ENCODE assay signal across 13 cellular contexts in genomic region chr3:78507196-78507984, GRCh38.
DNase-seq lines count a peak whose midpoint lies in the region; ATAC-seq and TF ChIP-seq lines count a peak whose summit lies in the region.
"Had no signal": no experiment of that assay in that cellular context is flagged by ENCODE, and none has a peak within 500 bp of the region (broad histone marks: within the 10 kb centered on the region; RNA-seq: fewer than 3 reads in every experiment).

No MANE protein-coding gene starts in this region.

- H4K5ac ChIP-seq in H9 (ENCODE audit: insufficient read length, low read depth, low read length) = no peak overlapping the region

- no peak overlapping the region for H2BK15ac ChIP-seq in H9 (ENCODE audit: low read depth, low read length)

- H2BK20ac ChIP-seq in H9 (ENCODE audit: low read depth, low read length, poor library complexity, severe bottlenecking) = no peak overlapping the region

- H2AFZ ChIP-seq in H9 (ENCODE audit: low read length) (no peak overlapping the region), neuron (ENCODE audit: low read depth, low read length) (peak overlapping the region; percentile 57)

- no peak overlapping the region for H2BK120ac ChIP-seq in H9 (ENCODE audit: low read depth, low read length, poor library complexity, severe bottlenecking)

- peaks cover 14 to 15% of the 10 kb centered on the region in 2 experiments for H3K4me1 Mint-ChIP-seq in H9
- no peaks in the 10 kb centered on the region for H3K4me1 Mint-ChIP-seq in activated CD4-positive, alpha-beta T cell treated with anti-CD3 and anti-CD28 coated beads, Interleukin-2, amount 10 ng/mL, durations not matched to agents 24 days and 14 days
- no peaks in the 10 kb centered on the region for H3K4me1 Mint-ChIP-seq in activated CD4-positive, alpha-beta memory T cell treated with anti-CD3 and anti-CD28 coated beads, Interleukin-2, amount 10 ng/mL, durations not matched to agents 7 days and 5 days
- H3K4me1 Mint-ChIP-seq: activated CD8-positive, alpha-beta memory T cell treated with anti-CD3 and anti-CD28 coated beads, Interleukin-2, amount 10 ng/mL, durations not matched to agents 7 days and 5 days had no signal

- peaks cover 0 to 4% (median 0%) of the 10 kb centered on the region in 3 experiments; a peak in 2 of 7 replicates for H3K36me3 Mint-ChIP-seq in H9 (ENCODE audit: insufficient read depth in 1 of 3, low read depth in 3 of 3)
- no peaks in the 10 kb centered on the region for H3K36me3 Mint-ChIP-seq in activated CD4-positive, alpha-beta T cell treated with anti-CD3 and anti-CD28 coated beads, Interleukin-2, amount 10 ng/mL, durations not matched to agents 24 days and 14 days (ENCODE audit: low read depth)
- H3K36me3 Mint-ChIP-seq in activated CD4-positive, alpha-beta memory T cell treated with anti-CD3 and anti-CD28 coated beads, Interleukin-2, amount 10 ng/mL, durations not matched to agents 7 days and 5 days (ENCODE audit: low read depth) = no peaks in the 10 kb centered on the region
- H3K36me3 Mint-ChIP-seq: activated CD8-positive, alpha-beta memory T cell treated with anti-CD3 and anti-CD28 coated beads, Interleukin-2, amount 10 ng/mL, durations not matched to agents 7 days and 5 days had no signal

- H3K23ac ChIP-seq in H9 (ENCODE audit: insufficient read length, low read depth, low read length) = no peak overlapping the region

- H3K23me2 ChIP-seq in H9 (ENCODE audit: insufficient read length, low read depth, low read length, poor library complexity, severe bottlenecking) = no peaks in the 10 kb centered on the region

- H3K27me3 Mint-ChIP-seq in H9 (ENCODE audit: low read depth) = no peaks in the 10 kb centered on the region
- H3K27me3 Mint-ChIP-seq in activated CD4-positive, alpha-beta T cell treated with anti-CD3 and anti-CD28 coated beads, Interleukin-2, amount 10 ng/mL, durations not matched to agents 24 days and 14 days = no peaks in the 10 kb centered on the region
- no peaks in the 10 kb centered on the region for H3K27me3 Mint-ChIP-seq in activated CD4-positive, alpha-beta memory T cell treated with anti-CD3 and anti-CD28 coated beads, Interleukin-2, amount 10 ng/mL, durations not matched to agents 7 days and 5 days
- H3K27me3 Mint-ChIP-seq: activated CD8-positive, alpha-beta memory T cell treated with anti-CD3 and anti-CD28 coated beads, Interleukin-2, amount 10 ng/mL, durations not matched to agents 7 days and 5 days had no signal

- H3K9me3 ChIP-seq in H9 (ENCODE audit: control insufficient read depth, low read depth, low read length) = no peaks in the 10 kb centered on the region
- H3K9me3 ChIP-seq in neuron (ENCODE audit: low read length) = no peaks in the 10 kb centered on the region

- no peak overlapping the region for H3K4me2 ChIP-seq in H9 (ENCODE audit: insufficient read depth, insufficient read length, low read length)

- POLR2A ChIA-PET in RWPE1 (lab: Yijun Ruan, JAX; ENCODE audit: low non-redundant PET) = no interaction called here
- POLR2A ChIA-PET in activated CD4-positive, alpha-beta memory T cell treated with anti-CD3 and anti-CD28 coated beads, Interleukin-2, amount 10 ng/mL, durations not matched to agents 7 days and 5 days (lab: Charles Lee) = no interaction called here

- H2BK12ac ChIP-seq in H9 (ENCODE audit: insufficient read length, low read depth, low read length) = no peak overlapping the region

- no peak overlapping the region for H3K4me3 Mint-ChIP-seq in H9
- H3K4me3 Mint-ChIP-seq in activated CD4-positive, alpha-beta T cell treated with anti-CD3 and anti-CD28 coated beads, Interleukin-2, amount 10 ng/mL, durations not matched to agents 24 days and 14 days = no peak overlapping the region
- H3K4me3 Mint-ChIP-seq in activated CD4-positive, alpha-beta memory T cell treated with anti-CD3 and anti-CD28 coated beads, Interleukin-2, amount 10 ng/mL, durations not matched to agents 7 days and 5 days = no peak overlapping the region
- H3K4me3 Mint-ChIP-seq: activated CD8-positive, alpha-beta memory T cell treated with anti-CD3 and anti-CD28 coated beads, Interleukin-2, amount 10 ng/mL, durations not matched to agents 7 days and 5 days had no signal

- H4K91ac ChIP-seq in H9 (ENCODE audit: insufficient read length, low read depth, low read length) = no peak overlapping the region

- H4K20me1 ChIP-seq in H9 (ENCODE audit: control insufficient read depth, insufficient read depth, insufficient read length) = no peaks in the 10 kb centered on the region

- CTCF ChIA-PET in RWPE1 (lab: Yijun Ruan, JAX) = no interaction called here
- CTCF ChIA-PET in activated CD4-positive, alpha-beta memory T cell treated with anti-CD3 and anti-CD28 coated beads, Interleukin-2, amount 10 ng/mL, durations not matched to agents 7 days and 5 days (lab: Charles Lee) = no interaction called here

- H3K4ac ChIP-seq in H9 (ENCODE audit: low read depth, low read length) = no peak overlapping the region

- no peak overlapping the region for H2BK5ac ChIP-seq in H9 (ENCODE audit: insufficient read length, low read length)

- no peak overlapping the region for H4K8ac ChIP-seq in H9 (replicated peaks; ENCODE audit: insufficient read length, low read depth, low read length)

- ATAC-seq in GM21825 (IDR thresholded peaks at IDR 0.05; ENCODE audit: unreplicated experiment) = no peak
- ATAC-seq: activated CD8-positive, alpha-beta memory T cell treated with anti-CD3 and anti-CD28 coated beads, Interleukin-2, amount 10 ng/mL, durations not matched to agents 7 days and 5 days had no signal

- H2AK5ac ChIP-seq in H9 (ENCODE audit: insufficient read length, low read length) = no peak overlapping the region

- H3K4me3 ChIP-seq in neuron (ENCODE audit: low read length) = peak overlapping the region; percentile 2

- H3T11ph ChIP-seq in H9 (ENCODE audit: low read length) = no peak overlapping the region

- no peak overlapping the region for H3K27ac ChIP-seq in H9 (ENCODE audit: insufficient read length, low read depth, low read length)
- H3K27ac ChIP-seq in RWPE1 = no peak overlapping the region
- H3K27ac ChIP-seq: brain microvascular endothelial cell had no signal

- H3K27me3 ChIP-seq in H9 (ENCODE audit: insufficient read depth, low read length) (no peaks in the 10 kb centered on the region), neuron (ENCODE audit: insufficient read depth, low read length) (no peaks in the 10 kb centered on the region)
- H3K27me3 ChIP-seq: brain microvascular endothelial cell had no signal

- TF ChIP-seq CTCF in H9 (conservative IDR thresholded peaks at IDR 0.05) = no peak
- TF ChIP-seq CTCF in RWPE1 (conservative IDR thresholded peaks at IDR 0.05; ENCODE audit: low read depth) = no peak

- no peaks in the 10 kb centered on the region for H3K36me3 ChIP-seq in neuron (ENCODE audit: insufficient read depth, low read length)
- H3K36me3 ChIP-seq: brain microvascular endothelial cell had no signal

- H3K79me2 ChIP-seq in H9 (ENCODE audit: insufficient read depth, low read length) = no peaks in the 10 kb centered on the region

- intact Hi-C loops in activated CD4-positive, alpha-beta T cell treated with anti-CD3 and anti-CD28 coated beads, Interleukin-2, amount 10 ng/mL, durations not matched to agents 24 days and 14 days (cut with micrococcal nuclease) = no loop called here

- H3K56ac ChIP-seq in H9 (ENCODE audit: insufficient read length, low read depth, low read length) = no peak overlapping the region

- no peak overlapping the region for H3K14ac ChIP-seq in H9 (ENCODE audit: insufficient read depth, low read length)

- no peak overlapping the region for H3K18ac ChIP-seq in H9 (ENCODE audit: insufficient read length, low read depth, low read length)

- H3K27ac Mint-ChIP-seq in H9 = peak overlapping the region in 2 of 3 experiments; percentile 1 to 13; a peak in 3 of 7 replicates
- H3K27ac Mint-ChIP-seq in activated CD4-positive, alpha-beta T cell treated with anti-CD3 and anti-CD28 coated beads, Interleukin-2, amount 10 ng/mL, durations not matched to agents 24 days and 14 days = no peak overlapping the region
- no peak overlapping the region for H3K27ac Mint-ChIP-seq in activated CD4-positive, alpha-beta memory T cell treated with anti-CD3 and anti-CD28 coated beads, Interleukin-2, amount 10 ng/mL, durations not matched to agents 7 days and 5 days
- H3K27ac Mint-ChIP-seq: activated CD8-positive, alpha-beta memory T cell treated with anti-CD3 and anti-CD28 coated beads, Interleukin-2, amount 10 ng/mL, durations not matched to agents 7 days and 5 days had no signal

- H3K9me3 Mint-ChIP-seq in H9 = peaks cover 0 to 6% of the 10 kb centered on the region in 2 experiments; a peak in 4 of 5 replicates
- H3K9me3 Mint-ChIP-seq in activated CD4-positive, alpha-beta T cell treated with anti-CD3 and anti-CD28 coated beads, Interleukin-2, amount 10 ng/mL, durations not matched to agents 24 days and 14 days = no peaks in the 10 kb centered on the region
- H3K9me3 Mint-ChIP-seq in activated CD4-positive, alpha-beta memory T cell treated with anti-CD3 and anti-CD28 coated beads, Interleukin-2, amount 10 ng/mL, durations not matched to agents 7 days and 5 days = peaks cover 18% of the 10 kb centered on the region

- no peak overlapping the region for H3K9ac ChIP-seq in H9 (ENCODE audit: extremely low read depth, insufficient read length, low read length)

- DNase-seq in H9 (no peak), RWPE1 (ENCODE audit: low spot score) (peak; percentile 2), glomerular visceral epithelial cell (ENCODE audit: extremely low spot score) (peak; percentile 1), NCI-H748 (lab: John Stamatoyannopoulos, UW; ENCODE audit: unreplicated experiment) (no peak)
- no peak for DNase-seq in activated CD4-positive, alpha-beta T cell treated with anti-CD3 and anti-CD28 coated beads, Interleukin-2, amount 10 ng/mL, durations not matched to agents 24 days and 14 days
- no peak for DNase-seq in activated CD4-positive, alpha-beta memory T cell treated with anti-CD3 and anti-CD28 coated beads, Interleukin-2, amount 10 ng/mL, durations not matched to agents 7 days and 5 days
- DNase-seq: activated CD8-positive, alpha-beta memory T cell treated with anti-CD3 and anti-CD28 coated beads, Interleukin-2, amount 10 ng/mL, durations not matched to agents 7 days and 5 days; NCI-H2029; stimulated activated CD4-positive, alpha-beta T cell treated with anti-CD3 and anti-CD28 coated beads, Interleukin-15, amount 100 ng/mL, for 24 hours; substantia nigra had no signal

- no peaks in the 10 kb centered on the region for H3K79me1 ChIP-seq in H9 (ENCODE audit: insufficient read depth, low read depth, low read length, poor library complexity, severe bottlenecking)

- WGBS in H9 (ENCODE audit: extremely low coverage, insufficient read length, low lambda C conversion rate) = no CpG with 5 or more reads among the region's 6 CpGs

- no peaks in the 10 kb centered on the region for H3K4me1 ChIP-seq in H9 (ENCODE audit: insufficient read depth, low read length)
- no peaks in the 10 kb centered on the region for H3K4me1 ChIP-seq in neuron (ENCODE audit: insufficient read depth, low read length)

Comparison
In these comparisons a context has a peak if more than half of its experiments do, and no peak if none do; other contexts are left out.
1. DNase-seq: peak in RWPE1 (single experiment) and glomerular visceral epithelial cell (single experiment); none in H9 (single experiment), activated CD4-positive, alpha-beta T cell treated with anti-CD3 and anti-CD28 coated beads, Interleukin-2, amount 10 ng/mL, durations not matched to agents 24 days and 14 days (single experiment), activated CD4-positive, alpha-beta memory T cell treated with anti-CD3 and anti-CD28 coated beads, Interleukin-2, amount 10 ng/mL, durations not matched to agents 7 days and 5 days (single experiment) and NCI-H748 (single experiment).
2. H3K27ac Mint-ChIP-seq: peak in H9 (2 of 3); none in activated CD4-positive, alpha-beta T cell treated with anti-CD3 and anti-CD28 coated beads, Interleukin-2, amount 10 ng/mL, durations not matched to agents 24 days and 14 days (single experiment) and activated CD4-positive, alpha-beta memory T cell treated with anti-CD3 and anti-CD28 coated beads, Interleukin-2, amount 10 ng/mL, durations not matched to agents 7 days and 5 days (single experiment).